In genomic region chr3:170727754-170728153, GRCh38 we compare ENCODE assay signal across 1 cellular context.
TF ChIP-seq lines count a peak whose summit lies in the region.

No MANE protein-coding gene starts in this region.

TF ChIP-seq in HCT116, 20 proteins besides CTCF, POLR2A, EP300 and RAD21 (continued from another document):
- no peak for TF ChIP-seq REST (IDR thresholded peaks at IDR 0.05; ENCODE audit: low read depth)
- TF ChIP-seq ELF1 (IDR thresholded peaks at IDR 0.05; ENCODE audit: borderline replicate concordance, low read depth), result no peak
- TF ChIP-seq SIN3A (IDR thresholded peaks at IDR 0.05; ENCODE audit: low read depth), result no peak
- TF ChIP-seq SRF (IDR thresholded peaks at IDR 0.05; ENCODE audit: low read depth), result no peak
- TF ChIP-seq POLR2AphosphoS5 (IDR thresholded peaks at IDR 0.05; ENCODE audit: low read depth, low read length), result no peak
- TF ChIP-seq ATF3 (IDR thresholded peaks at IDR 0.05), result no peak
- TF ChIP-seq EZH2 (IDR thresholded peaks at IDR 0.05), result no peak
- no peak for TF ChIP-seq SP1 (IDR thresholded peaks at IDR 0.05; ENCODE audit: low read depth)
- TF ChIP-seq, protein P1, sequence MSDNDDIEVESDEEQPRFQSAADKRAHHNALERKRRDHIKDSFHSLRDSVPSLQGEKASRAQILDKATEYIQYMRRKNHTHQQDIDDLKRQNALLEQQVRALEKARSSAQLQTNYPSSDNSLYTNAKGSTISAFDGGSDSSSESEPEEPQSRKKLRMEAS (IDR thresholded peaks at IDR 0.05), result no peak
